In genomic region chr6:28807682-28808280, GRCh38 we compare ENCODE assay signal across 7 cellular contexts.
A peak's percentile ranks its signal among the peaks of the same experiment; 100 is the strongest.
DNase-seq lines count a peak whose midpoint lies in the region; ATAC-seq and TF ChIP-seq lines count a peak whose summit lies in the region.

No MANE protein-coding gene starts in this region.

- no peak overlapping the region for H3K27ac ChIP-seq in uterus
- H3K27ac ChIP-seq in CD8-positive, alpha-beta T cell (ENCODE audit: low read depth, low read length), result no peak overlapping the region

- no peaks in the 10 kb centered on the region for H3K27me3 ChIP-seq in GM06990 (replicated peaks; ENCODE audit: control insufficient read depth, insufficient read depth, low read length)
- peaks cover 0 to 64% of the 10 kb centered on the region in 2 donors for H3K27me3 ChIP-seq in uterus
- peaks cover 70% of the 10 kb centered on the region for H3K27me3 ChIP-seq in CD8-positive, alpha-beta T cell (ENCODE audit: insufficient read depth, low read length)

- no peaks in the 10 kb centered on the region for H3K9me3 ChIP-seq in uterus
- no peaks in the 10 kb centered on the region for H3K9me3 ChIP-seq in CD8-positive, alpha-beta T cell (ENCODE audit: low read length)

- peaks cover 85% of the 10 kb centered on the region for H3K27me3 Mint-ChIP-seq in activated CD8-positive, alpha-beta memory T cell treated with anti-CD3 and anti-CD28 coated beads, Interleukin-2, amount 10 ng/mL, durations not matched to agents 7 days and 5 days
- H3K27me3 Mint-ChIP-seq in CD8-positive, alpha-beta T cell (ENCODE audit: low read depth), result peaks cover 81% of the 10 kb centered on the region

- H3K27ac Mint-ChIP-seq in activated CD8-positive, alpha-beta memory T cell treated with anti-CD3 and anti-CD28 coated beads, Interleukin-2, amount 10 ng/mL, durations not matched to agents 7 days and 5 days, result no peak overlapping the region
- H3K27ac Mint-ChIP-seq in CD8-positive, alpha-beta T cell, result no peak overlapping the region

- H3K9me3 Mint-ChIP-seq in activated CD8-positive, alpha-beta memory T cell treated with anti-CD3 and anti-CD28 coated beads, Interleukin-2, amount 10 ng/mL, durations not matched to agents 7 days and 5 days (ENCODE audit: low read depth), result no peaks in the 10 kb centered on the region
- peaks cover 21% of the 10 kb centered on the region for H3K9me3 Mint-ChIP-seq in CD8-positive, alpha-beta T cell

- H3K36me3 Mint-ChIP-seq in activated CD8-positive, alpha-beta memory T cell treated with anti-CD3 and anti-CD28 coated beads, Interleukin-2, amount 10 ng/mL, durations not matched to agents 7 days and 5 days, result peaks cover 4% of the 10 kb centered on the region
- H3K36me3 Mint-ChIP-seq in CD8-positive, alpha-beta T cell, result no peaks in the 10 kb centered on the region

- H3K4me1 ChIP-seq in uterus, result no peaks in the 10 kb centered on the region
- no peaks in the 10 kb centered on the region for H3K4me1 ChIP-seq in CD8-positive, alpha-beta T cell (ENCODE audit: insufficient read depth, low read length)

- peak overlapping the region; percentile 17 for H3K4me3 Mint-ChIP-seq in activated CD8-positive, alpha-beta memory T cell treated with anti-CD3 and anti-CD28 coated beads, Interleukin-2, amount 10 ng/mL, durations not matched to agents 7 days and 5 days
- no peak overlapping the region for H3K4me3 Mint-ChIP-seq in CD8-positive, alpha-beta T cell

- no peak for TF ChIP-seq CTCF in GM06990 (IDR thresholded peaks at IDR 0.05; ENCODE audit: insufficient read depth, low read length, poor library complexity, severe bottlenecking)
- TF ChIP-seq CTCF in uterus (IDR thresholded peaks at IDR 0.05), result no peak
- TF ChIP-seq CTCF in CD8-positive, alpha-beta T cell (IDR thresholded peaks at IDR 0.05), result no peak

- ATAC-seq in activated CD8-positive, alpha-beta memory T cell treated with anti-CD3 and anti-CD28 coated beads, Interleukin-2, amount 10 ng/mL, durations not matched to agents 7 days and 5 days, result no peak
- no peak for ATAC-seq in HG03097 (IDR thresholded peaks at IDR 0.05; ENCODE audit: low FRiP score, unreplicated experiment)
- no peak for ATAC-seq in CD8-positive, alpha-beta T cell

- DNase-seq in GM06990 (ENCODE audit: extremely low read depth, insufficient read length), result peak; percentile 49
- DNase-seq in NCI-H1105 (lab: John Stamatoyannopoulos, UW), result peak; percentile 60
- DNase-seq in activated CD8-positive, alpha-beta memory T cell treated with anti-CD3 and anti-CD28 coated beads, Interleukin-2, amount 10 ng/mL, durations not matched to agents 7 days and 5 days, result peak; percentile 46
- peak; percentile 79 for DNase-seq in kidney tubule cell (ENCODE audit: low spot score)
- no peak for DNase-seq in uterus
- DNase-seq in CD8-positive, alpha-beta T cell, result no peak

- H3K4me3 ChIP-seq in GM06990 (replicated peaks; ENCODE audit: low read depth, low read length) (no peak overlapping the region), uterus (no peak overlapping the region)
- no peak overlapping the region for H3K4me3 ChIP-seq in CD8-positive, alpha-beta T cell (ENCODE audit: low read depth, low read length)

- TF ChIP-seq POLR2A in uterus (IDR thresholded peaks at IDR 0.05), result no peak

- peaks cover 20% of the 10 kb centered on the region for H3K4me1 Mint-ChIP-seq in activated CD8-positive, alpha-beta memory T cell treated with anti-CD3 and anti-CD28 coated beads, Interleukin-2, amount 10 ng/mL, durations not matched to agents 7 days and 5 days
- H3K4me1 Mint-ChIP-seq in CD8-positive, alpha-beta T cell (ENCODE audit: low read depth), result no peaks in the 10 kb centered on the region

- POLR2A ChIA-PET in CD8-positive, alpha-beta T cell (lab: Charles Lee), result no interaction called here

- CTCF ChIA-PET in activated CD8-positive, alpha-beta memory T cell treated with anti-CD3 and anti-CD28 coated beads, Interleukin-2, amount 10 ng/mL, durations not matched to agents 7 days and 5 days (lab: Charles Lee), result interaction anchor here (1.2 kb wide), 1 partner anchor 208 kb away, joined by 3 read pairs; no protein-coding TSS in a partner anchor
- CTCF ChIA-PET in CD8-positive, alpha-beta T cell (lab: Charles Lee), result interaction anchor here (0.7 to 1.1 kb wide), 2 partner anchors 19 to 141 kb away, joined by 3 read pairs; no protein-coding TSS in a partner anchor

- intact Hi-C loops in uterus (cut with DNase I; ENCODE audit: low total_unique reads), result no loop called here
- intact Hi-C loops in CD8-positive, alpha-beta T cell (cut with DNase I, micrococcal nuclease), result no loop called here

- H3K36me3 ChIP-seq in GM06990 (ENCODE audit: control insufficient read depth, insufficient read depth, low read length) (no peaks in the 10 kb centered on the region), uterus (no peaks in the 10 kb centered on the region)
- no peaks in the 10 kb centered on the region for H3K36me3 ChIP-seq in CD8-positive, alpha-beta T cell (ENCODE audit: insufficient read depth, low read length)

Comparison
In these comparisons a context has a peak if more than half of its experiments do, and no peak if none do; other contexts are left out.
1. DNase-seq: peak in GM06990 (single experiment), NCI-H1105 (single experiment), activated CD8-positive, alpha-beta memory T cell treated with anti-CD3 and anti-CD28 coated beads, Interleukin-2, amount 10 ng/mL, durations not matched to agents 7 days and 5 days (single experiment) and kidney tubule cell (single experiment); none in uterus (0 of 2) and CD8-positive, alpha-beta T cell (0 of 7).